1 cellular context compared by ENCODE assay signal in the genomic region with DNA sequence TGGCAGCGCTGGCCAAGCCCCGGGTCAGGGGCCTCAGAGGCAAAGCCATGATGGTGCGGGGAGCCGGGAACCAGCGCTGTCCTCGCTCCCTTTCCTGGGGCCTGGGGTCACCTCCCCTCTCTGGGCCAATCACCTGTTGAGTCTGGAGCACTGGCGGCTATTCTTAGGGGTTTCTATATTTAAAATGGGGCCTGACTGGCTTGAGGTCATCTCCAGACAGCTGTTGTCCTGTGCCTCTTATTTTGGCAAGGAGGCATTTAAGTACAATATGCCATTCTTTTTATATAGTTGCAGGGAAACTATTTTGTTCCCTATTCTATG.
TF ChIP-seq lines count a peak whose summit lies in the region.

A gene (minus strand): TSS at position 84 of the 321 bp plus-strand sequence. CDS start 35 bp downstream, at position 49.

TF ChIP-seq in SK-N-SH, 30 proteins besides CTCF, POLR2A, EP300 and RAD21 (continued from another document):
- no peak for TF ChIP-seq TEAD4 (IDR thresholded peaks at IDR 0.05; ENCODE audit: borderline replicate concordance, insufficient read depth)
- no peak for TF ChIP-seq NFIC (IDR thresholded peaks at IDR 0.05; ENCODE audit: borderline replicate concordance)
- TF ChIP-seq FOXM1 (IDR thresholded peaks at IDR 0.05; ENCODE audit: low read depth) = no peak
- TF ChIP-seq GABPA (IDR thresholded peaks at IDR 0.05; ENCODE audit: low read depth) = no peak
- no peak for TF ChIP-seq SMC3 (IDR thresholded peaks at IDR 0.05; ENCODE audit: low read depth, low read length)
- TF ChIP-seq, protein P1, sequence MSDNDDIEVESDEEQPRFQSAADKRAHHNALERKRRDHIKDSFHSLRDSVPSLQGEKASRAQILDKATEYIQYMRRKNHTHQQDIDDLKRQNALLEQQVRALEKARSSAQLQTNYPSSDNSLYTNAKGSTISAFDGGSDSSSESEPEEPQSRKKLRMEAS (IDR thresholded peaks at IDR 0.05; ENCODE audit: low read depth) = no peak
- TF ChIP-seq TAF1 (IDR thresholded peaks at IDR 0.05; ENCODE audit: borderline replicate concordance, low read depth, low read length) = no peak
- TF ChIP-seq, protein P2, sequence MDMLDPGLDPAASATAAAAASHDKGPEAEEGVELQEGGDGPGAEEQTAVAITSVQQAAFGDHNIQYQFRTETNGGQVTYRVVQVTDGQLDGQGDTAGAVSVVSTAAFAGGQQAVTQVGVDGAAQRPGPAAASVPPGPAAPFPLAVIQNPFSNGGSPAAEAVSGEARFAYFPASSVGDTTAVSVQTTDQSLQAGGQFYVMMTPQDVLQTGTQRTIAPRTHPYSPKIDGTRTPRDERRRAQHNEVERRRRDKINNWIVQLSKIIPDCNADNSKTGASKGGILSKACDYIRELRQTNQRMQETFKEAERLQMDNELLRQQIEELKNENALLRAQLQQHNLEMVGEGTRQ (IDR thresholded peaks at IDR 0.05; ENCODE audit: borderline replicate concordance, low read depth, low read length) = no peak
- TF ChIP-seq RXRA (IDR thresholded peaks at IDR 0.05; ENCODE audit: borderline replicate concordance, low read depth) = no peak
- TF ChIP-seq YY1 (IDR thresholded peaks at IDR 0.05; ENCODE audit: low read depth) = no peak
- TF ChIP-seq TCF12 (IDR thresholded peaks at IDR 0.05) = no peak
- TF ChIP-seq RCOR1 (IDR thresholded peaks at IDR 0.05; ENCODE audit: low read length) = no peak
- TF ChIP-seq, protein P3, sequence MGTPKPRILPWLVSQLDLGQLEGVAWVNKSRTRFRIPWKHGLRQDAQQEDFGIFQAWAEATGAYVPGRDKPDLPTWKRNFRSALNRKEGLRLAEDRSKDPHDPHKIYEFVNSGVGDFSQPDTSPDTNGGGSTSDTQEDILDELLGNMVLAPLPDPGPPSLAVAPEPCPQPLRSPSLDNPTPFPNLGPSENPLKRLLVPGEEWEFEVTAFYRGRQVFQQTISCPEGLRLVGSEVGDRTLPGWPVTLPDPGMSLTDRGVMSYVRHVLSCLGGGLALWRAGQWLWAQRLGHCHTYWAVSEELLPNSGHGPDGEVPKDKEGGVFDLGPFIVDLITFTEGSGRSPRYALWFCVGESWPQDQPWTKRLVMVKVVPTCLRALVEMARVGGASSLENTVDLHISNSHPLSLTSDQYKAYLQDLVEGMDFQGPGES (IDR thresholded peaks at IDR 0.05; ENCODE audit: low read depth, low read length) = no peak
